Comparison of ENCODE assay signal across 16 cellular contexts in genomic region chr15:31857194-31857593, GRCh38. TPM values are rescaled to one million over a fixed set of nuclear protein-coding genes. Genes with fewer than 3 reads are reported as not detected.
DNase-seq lines count a peak whose midpoint lies in the region; ATAC-seq and TF ChIP-seq lines count a peak whose summit lies in the region.
"Had no signal": no experiment of that assay in that cellular context is flagged by ENCODE, and none has a peak within 500 bp of the region (broad histone marks: within the 10 kb centered on the region; RNA-seq: fewer than 3 reads in every experiment).

No MANE protein-coding gene starts in this region.

- H3K27ac ChIP-seq in GM23338 (ENCODE audit: low read depth): no peak overlapping the region
- no peak overlapping the region for H3K27ac ChIP-seq in WERI-Rb-1
- H3K27ac ChIP-seq in esophagus muscularis mucosa (replicated peaks in 1 of 4): no peak overlapping the region
- H3K27ac ChIP-seq in neuronal stem cell (replicated peaks; ENCODE audit: low read length): no peak overlapping the region

- H3K23ac ChIP-seq in neuronal stem cell (ENCODE audit: low read depth, low read length, poor library complexity): no peak overlapping the region

- no peak overlapping the region for H3K4me3 ChIP-seq in GM23338
- no peak overlapping the region for H3K4me3 ChIP-seq in WERI-Rb-1 (ENCODE audit: low read depth, low read length)
- no peak overlapping the region for H3K4me3 ChIP-seq in esophagus muscularis mucosa
- H3K4me3 ChIP-seq in neuronal stem cell (ENCODE audit: low read length in 2 of 2): no peak overlapping the region
- H3K4me3 ChIP-seq: GM12878 had no signal

- H2AFZ ChIP-seq in GM23338 (no peak overlapping the region), neuronal stem cell (ENCODE audit: low read length) (no peak overlapping the region)

- H3K27me3 ChIP-seq in GM23338 (ENCODE audit: insufficient read depth) (no peaks in the 10 kb centered on the region), WERI-Rb-1 (ENCODE audit: insufficient read depth, low read depth, severe bottlenecking) (no peaks in the 10 kb centered on the region), esophagus muscularis mucosa (no peaks in the 10 kb centered on the region), neuronal stem cell (ENCODE audit: control insufficient read depth in 3 of 3, insufficient read depth in 3 of 3, low read depth in 1 of 3, low read length in 3 of 3) (no peaks in the 10 kb centered on the region)

- no peak; a peak in 1 of 4 replicates for TF ChIP-seq CTCF in GM23338 (conservative IDR thresholded peaks at IDR 0.05; ENCODE audit: low read depth in 2 of 2)
- TF ChIP-seq CTCF in WERI-Rb-1 (IDR thresholded peaks at IDR 0.05; ENCODE audit: low read depth, low read length): peak; percentile 31; the same call in 1 of the 2 replicates
- TF ChIP-seq CTCF in esophagus muscularis mucosa (IDR thresholded peaks at IDR 0.05): no peak

- H2BK12ac ChIP-seq in neuronal stem cell (ENCODE audit: low read length): no peak overlapping the region

- H3K27ac Mint-ChIP-seq in GM23338: no peak overlapping the region
- H3K27ac Mint-ChIP-seq: CD8-positive, alpha-beta memory T cell had no signal

- H3K36me3 ChIP-seq in GM23338 (ENCODE audit: insufficient read depth) (no peaks in the 10 kb centered on the region), WERI-Rb-1 (no peaks in the 10 kb centered on the region), esophagus muscularis mucosa (no peaks in the 10 kb centered on the region), neuronal stem cell (replicated peaks in 1 of 2; ENCODE audit: control insufficient read depth in 2 of 2, insufficient read depth in 2 of 2, low read length in 2 of 2) (no peaks in the 10 kb centered on the region)

- no peak overlapping the region for H3K4me3 Mint-ChIP-seq in GM23338
- H3K4me3 Mint-ChIP-seq: CD8-positive, alpha-beta memory T cell had no signal

- TF ChIP-seq EP300 in esophagus muscularis mucosa (IDR thresholded peaks at IDR 0.05): no peak

- no peaks in the 10 kb centered on the region for H3K79me1 ChIP-seq in neuronal stem cell (ENCODE audit: low read depth, low read length)

- H4K20me1 ChIP-seq in GM23338 (replicated peaks; ENCODE audit: insufficient read depth): no peaks in the 10 kb centered on the region

- H3K4me1 Mint-ChIP-seq in GM23338: peaks cover 15% of the 10 kb centered on the region
- H3K4me1 Mint-ChIP-seq: CD8-positive, alpha-beta memory T cell had no signal

- peaks cover 7% of the 10 kb centered on the region for H3K9me3 Mint-ChIP-seq in GM23338

- H3K18ac ChIP-seq in neuronal stem cell (ENCODE audit: low read length): no peak overlapping the region

- peak overlapping the region; percentile 27 for H2AK5ac ChIP-seq in neuronal stem cell (ENCODE audit: low read depth, low read length)

- no peak overlapping the region for H3K9ac ChIP-seq in neuronal stem cell (ENCODE audit: low read depth, low read length, poor library complexity)

- H3F3A ChIP-seq in GM23338 (replicated peaks; ENCODE audit: low read depth): no peaks in the 10 kb centered on the region

- no peaks in the 10 kb centered on the region for H3K9me3 ChIP-seq in WERI-Rb-1 (ENCODE audit: severe bottlenecking)
- peaks cover 0 to 13% (median 6%) of the 10 kb centered on the region in 4 donors for H3K9me3 ChIP-seq in esophagus muscularis mucosa
- H3K9me3 ChIP-seq in neuronal stem cell (replicated peaks in 1 of 2; ENCODE audit: control insufficient read depth in 2 of 2, insufficient read depth in 1 of 2, low read depth in 1 of 2, low read length in 2 of 2): no peaks in the 10 kb centered on the region

- H3K4me1 ChIP-seq in GM23338 (ENCODE audit: insufficient read depth) (no peaks in the 10 kb centered on the region), esophagus muscularis mucosa (no peaks in the 10 kb centered on the region), neuronal stem cell (ENCODE audit: control insufficient read depth in 2 of 2, insufficient read depth in 1 of 2, low read depth in 1 of 2, low read length in 2 of 2) (peaks cover 0 to 9% of the 10 kb centered on the region in 2 donors)

- H3K27me3 Mint-ChIP-seq in GM23338 (ENCODE audit: insufficient read depth, low read depth, poor library complexity): peaks cover 2% of the 10 kb centered on the region

- no peak overlapping the region for H3K14ac ChIP-seq in neuronal stem cell (ENCODE audit: low read length)

- no peak overlapping the region for H2BK5ac ChIP-seq in neuronal stem cell (ENCODE audit: low read length)

- no peaks in the 10 kb centered on the region for H3K9me2 ChIP-seq in GM23338 (ENCODE audit: insufficient read depth)

- peaks cover 3% of the 10 kb centered on the region; the same call in 2 of the 3 replicates for H3K36me3 Mint-ChIP-seq in GM23338 (ENCODE audit: low read depth)

- no peak overlapping the region for H2BK120ac ChIP-seq in neuronal stem cell (ENCODE audit: low read depth, low read length)

- peak; percentile 94 for ATAC-seq in GM23338
- ATAC-seq in HG02884 (IDR thresholded peaks at IDR 0.05; ENCODE audit: unreplicated experiment): no peak
- ATAC-seq: GM12878, PC-3 had no signal

- H4K8ac ChIP-seq in neuronal stem cell (ENCODE audit: low read depth, low read length): no peak overlapping the region

- 54% methylated on average over 6 of the region's 6 CpGs for WGBS in esophagus muscularis mucosa
- no CpG with 5 or more reads among the region's 6 CpGs for WGBS in neuronal stem cell (ENCODE audit: extremely low coverage in 2 of 2, insufficient read length in 2 of 2, insufficient replicate concordance in 1 of 2), 2 donors

- no peak overlapping the region for H4K91ac ChIP-seq in neuronal stem cell (ENCODE audit: low read depth, low read length, poor library complexity)

- H2BK15ac ChIP-seq in neuronal stem cell (ENCODE audit: low read length): no peak overlapping the region

- no peak for TF ChIP-seq POLR2A in esophagus muscularis mucosa (IDR thresholded peaks at IDR 0.05; ENCODE audit: low read depth)

- intact Hi-C loops in esophagus muscularis mucosa (cut with DNase I): no loop called here

- H3K4ac ChIP-seq in neuronal stem cell (ENCODE audit: low read length): no peak overlapping the region

- H3K4me2 ChIP-seq in GM23338 (peak overlapping the region; percentile 20; the same call in 1 of the 2 replicates), neuronal stem cell (ENCODE audit: insufficient read depth, low read length, poor library complexity, severe bottlenecking) (no peak overlapping the region)

- DNase-seq in GM23338 (ENCODE audit: low spot score): peak; percentile 48
- peak; percentile 11 for DNase-seq in WERI-Rb-1
- DNase-seq in esophagus muscularis mucosa (ENCODE audit: extremely low spot score): peak; percentile 89
- DNase-seq in neuronal stem cell (ENCODE audit: low spot score): no peak
- no peak for DNase-seq in nucleus accumbens (lab: John Stamatoyannopoulos, UW)
- no peak for DNase-seq in NCI-H128 (lab: John Stamatoyannopoulos, UW; ENCODE audit: unreplicated experiment)
- no peak for DNase-seq in NCI-H345 (lab: John Stamatoyannopoulos, UW)
- DNase-seq: CD8-positive, alpha-beta memory T cell; DMS 273 treated with DMSO at 0.1 percent for 48 hours; Kasumi-1; NCI-H1417 treated with DMSO at 0.1 percent for 48 hours; NCI-H2029 treated with DMSO at 0.1 percent for 48 hours; NCI-H69; PC-3 had no signal

- H3K79me2 ChIP-seq in GM23338 (replicated peaks; ENCODE audit: insufficient read depth): no peaks in the 10 kb centered on the region

TF ChIP-seq in GM23338, 12 proteins besides CTCF, POLR2A, EP300 and RAD21 (continues in another document):
- TF ChIP-seq ZNF331 (CRISPR knock-in tag; IDR thresholded peaks at IDR 0.05; ENCODE audit: low read depth): no peak
- TF ChIP-seq CREB1 (CRISPR knock-in tag; IDR thresholded peaks at IDR 0.05; ENCODE audit: low read depth): no peak
- no peak for TF ChIP-seq ZNF114 (CRISPR knock-in tag; IDR thresholded peaks at IDR 0.05)
- TF ChIP-seq ETS1 (IDR thresholded peaks at IDR 0.05): no peak
- TF ChIP-seq REST (IDR thresholded peaks at IDR 0.05; ENCODE audit: unreplicated experiment): no peak

RNA-seq across cellular contexts. Expression of gene OTUD7A, which starts 13.3 kb away (rescaled TPM):
- 5.3 and 5.9 TPM in 2 replicates for total RNA-seq in GM23338 (2014; rRNA removed; shearing (Covaris generic))
- polyA plus RNA-seq in GM23338 (2016; fragmentation: Nextera tagmentation; extraction: Ambion mirVana): 1.6 and 1.7 TPM in 2 replicates
- total RNA-seq in esophagus muscularis mucosa: 1 to 10 TPM; 3.4 to 6.3 (median 5.4) TPM
- polyA plus RNA-seq in neuronal stem cell (2013, experiment 1 of 2): 0.42 TPM
- polyA plus RNA-seq in neuronal stem cell (2013, experiment 2 of 2): 0.42 TPM
- total RNA-seq: PC-3 had no signal

Comparison
In these comparisons a context has a peak if more than half of its experiments do, and no peak if none do; other contexts are left out.
1. DNase-seq: peak in GM23338 (single experiment), WERI-Rb-1 (single experiment) and esophagus muscularis mucosa (single experiment); none in neuronal stem cell (single experiment), nucleus accumbens (0 of 56), NCI-H128 (single experiment) and NCI-H345 (single experiment).